ENCODE assay signal across 17 cellular contexts in genomic region chr4:143352720-143353119, GRCh38. TPM values are rescaled to one million over a fixed set of nuclear protein-coding genes. Genes with fewer than 3 reads are reported as not detected.
A peak's percentile ranks its signal among the peaks of the same experiment; 100 is the strongest.
DNase-seq lines count a peak whose midpoint lies in the region; ATAC-seq, FAIRE-seq and TF ChIP-seq lines count a peak whose summit lies in the region.
"Had no signal": no experiment of that assay in that cellular context is flagged by ENCODE, and none has a peak within 500 bp of the region (broad histone marks: within the 10 kb centered on the region; RNA-seq: fewer than 3 reads in every experiment).

No MANE protein-coding gene starts in this region.

- no peaks in the 10 kb centered on the region for H3K9me3 ChIP-seq in breast epithelium
- no peaks in the 10 kb centered on the region for H3K9me3 ChIP-seq in colonic mucosa
- no peaks in the 10 kb centered on the region for H3K9me3 ChIP-seq in pancreas

- WGBS in pancreas, 2 donors, result 29 to 32% methylated on average over 3 of the region's 3 CpGs

- no peak overlapping the region for H3K27ac Mint-ChIP-seq in MCF 10A (ENCODE audit: low read depth, unreplicated experiment)
- peak overlapping the region; percentile 79 for H3K27ac Mint-ChIP-seq in mesothelial cell of epicardium
- H3K27ac Mint-ChIP-seq in type B pancreatic cell, result peak overlapping the region; percentile 68
- H3K27ac Mint-ChIP-seq: activated T-helper 2 cell treated with anti-CD3 and anti-CD28 coated beads, Interferon-gamma antibody, Interleukin-2, Interleukin-4, amounts not matched to agents 10 μg/mL and 5 μg/mL and 100 μg/mL, durations not matched to agents 14 hours and 24 hours and 36 hours; CD14-positive monocyte had no signal

- BruUV-seq in MCF 10A (replicated peaks; lab: Mats Ljungman, UMichigan), result no TSS peak

- ATAC-seq in HG02840 (IDR thresholded peaks at IDR 0.05; ENCODE audit: low FRiP score, unreplicated experiment), result no peak
- no peak for ATAC-seq in pancreas

- DNase-seq in breast epithelium (ENCODE audit: low spot score in 2 of 2) (no peak), MCF 10A (ENCODE audit: unreplicated experiment) (no peak), colonic mucosa (no peak), mesothelial cell of epicardium (ENCODE audit: low spot score in 2 of 2, unreplicated experiment in 2 of 2) (no peak), type B pancreatic cell (ENCODE audit: extremely low spot score, unreplicated experiment) (no peak), kidney tubule cell (ENCODE audit: low spot score) (no peak), pancreas (no peak)
- DNase-seq: activated CD8-positive, alpha-beta memory T cell treated with anti-CD3 and anti-CD28 coated beads for 24 hours; amygdala; stimulated activated naive CD4-positive, alpha-beta T cell treated with Interleukin-2 at 50 U/mL for 16 hours had no signal

- H3K4me3 ChIP-seq in breast epithelium, result no peak overlapping the region
- no peak overlapping the region for H3K4me3 ChIP-seq in colonic mucosa
- H3K4me3 ChIP-seq in pancreas, result no peak overlapping the region

- H3K9me3 Mint-ChIP-seq in MCF 10A (ENCODE audit: unreplicated experiment) (peaks cover 6% of the 10 kb centered on the region), mesothelial cell of epicardium (no peaks in the 10 kb centered on the region), type B pancreatic cell (no peaks in the 10 kb centered on the region)
- H3K9me3 Mint-ChIP-seq: activated T-helper 2 cell treated with anti-CD3 and anti-CD28 coated beads, Interferon-gamma antibody, Interleukin-2, Interleukin-4, amounts not matched to agents 10 μg/mL and 5 μg/mL and 100 μg/mL, durations not matched to agents 14 hours and 24 hours and 36 hours; CD14-positive monocyte; memory B cell had no signal

- H3K27me3 ChIP-seq in breast epithelium (no peaks in the 10 kb centered on the region), colonic mucosa (no peaks in the 10 kb centered on the region), pancreas (no peaks in the 10 kb centered on the region)

- no peaks in the 10 kb centered on the region for H3K27me3 Mint-ChIP-seq in MCF 10A (ENCODE audit: insufficient read depth, unreplicated experiment)
- H3K27me3 Mint-ChIP-seq in mesothelial cell of epicardium (ENCODE audit: low read depth), result no peaks in the 10 kb centered on the region
- no peaks in the 10 kb centered on the region for H3K27me3 Mint-ChIP-seq in type B pancreatic cell

- H3K4me1 ChIP-seq in breast epithelium (peaks cover 10 to 19% of the 10 kb centered on the region in 2 donors), colonic mucosa (peaks cover 4% of the 10 kb centered on the region), pancreas (peaks cover 28 to 54% (median 46%) of the 10 kb centered on the region in 3 donors)

- H3K36me3 ChIP-seq in breast epithelium, result no peaks in the 10 kb centered on the region
- H3K36me3 ChIP-seq in colonic mucosa, result no peaks in the 10 kb centered on the region
- H3K36me3 ChIP-seq in pancreas, result no peaks in the 10 kb centered on the region

- peak overlapping the region; percentile 58 to 70 for H3K27ac ChIP-seq in breast epithelium
- peak overlapping the region; percentile 84 for H3K27ac ChIP-seq in colonic mucosa
- H3K27ac ChIP-seq in pancreas, result peak overlapping the region in 2 of 4 donors; percentile 15 to 45
- H3K27ac ChIP-seq: 22Rv1 had no signal

- peak overlapping the region in 1 of 2 donors; percentile 53 for H3K9ac ChIP-seq in colonic mucosa (ENCODE audit: low read depth in 2 of 2, low read length in 2 of 2)

- intact Hi-C loops in breast epithelium (cut with DNase I; ENCODE audit: low total_unique reads) (no loop called here), MCF 10A (cut with micrococcal nuclease) (no loop called here), colonic mucosa (cut with DNase I) (no loop called here), pancreas (cut with DNase I) (no loop called here)

- FAIRE-seq in pancreas (lab: Jason Lieb, UNC), result no peak
- FAIRE-seq: HTR-8/SVneo, TTC549 had no signal

- POLR2A ChIA-PET in MCF 10A (lab: Yijun Ruan, JAX), result interaction anchor here (8.6 kb wide), 1 partner anchor 14 kb away, joined by 66 read pairs; the partner anchor contains the start of gene GAB1

- no peak for TF ChIP-seq POLR2A in breast epithelium (IDR thresholded peaks at IDR 0.05)

- H3K36me3 Mint-ChIP-seq in MCF 10A (ENCODE audit: insufficient read depth, unreplicated experiment) (no peaks in the 10 kb centered on the region), mesothelial cell of epicardium (peaks cover 1% of the 10 kb centered on the region), type B pancreatic cell (peaks cover 6% of the 10 kb centered on the region)
- H3K36me3 Mint-ChIP-seq: memory B cell had no signal

- no peak for TF ChIP-seq CTCF in breast epithelium (IDR thresholded peaks at IDR 0.05)
- no peak for TF ChIP-seq CTCF in MCF 10A (IDR thresholded peaks at IDR 0.05; ENCODE audit: unreplicated experiment)
- no peak for TF ChIP-seq CTCF in colonic mucosa (IDR thresholded peaks at IDR 0.05)
- no peak for TF ChIP-seq CTCF in mesothelial cell of epicardium (IDR thresholded peaks at IDR 0.05; ENCODE audit: unreplicated experiment)
- TF ChIP-seq CTCF in type B pancreatic cell (conservative IDR thresholded peaks at IDR 0.05), result no peak
- TF ChIP-seq CTCF in pancreas (IDR thresholded peaks at IDR 0.05), result no peak

- H3K4me1 Mint-ChIP-seq in MCF 10A (ENCODE audit: insufficient read depth, unreplicated experiment) (peaks cover 30% of the 10 kb centered on the region), mesothelial cell of epicardium (peaks cover 60% of the 10 kb centered on the region), type B pancreatic cell (ENCODE audit: unreplicated experiment) (peaks cover 43% of the 10 kb centered on the region)

- CTCF ChIA-PET in MCF 10A (lab: Yijun Ruan, JAX), result no interaction called here

- no peak overlapping the region for H3K4me3 Mint-ChIP-seq in MCF 10A (ENCODE audit: unreplicated experiment)
- H3K4me3 Mint-ChIP-seq in mesothelial cell of epicardium, result no peak overlapping the region
- H3K4me3 Mint-ChIP-seq in type B pancreatic cell, result peak overlapping the region; percentile 48
- H3K4me3 Mint-ChIP-seq: CD14-positive monocyte, memory B cell had no signal

RNA-seq across cellular contexts. Expression of gene GAB1, which starts 16.0 kb away (rescaled TPM):
- total RNA-seq in breast epithelium (10 to 100 TPM; 24.8 to 67.5 (median 38.7) TPM), MCF 10A (2022) (5.9 and 7.6 TPM in 2 replicates), colonic mucosa (10 to 100 TPM; 48.9 to 81.2 TPM), mesothelial cell of epicardium (44.6 to 45.9 TPM (median 45.0 TPM) in 3 replicates), type B pancreatic cell (ENCODE audit: low replicate concordance) (27.0 and 33.5 TPM in 2 replicates), pancreas (10 to 100 TPM in 4 of 6 donors, 1 to 10 TPM in 2; 5.8 to 21.2 (median 10.1) TPM)
- 1 to 10 TPM; 3.0 to 3.3 TPM for polyA plus RNA-seq in pancreas
